8 cellular contexts compared by ENCODE assay signal in genomic region chr17:4946312-4946976, GRCh38. TPM values are rescaled to one million over a fixed set of nuclear protein-coding genes. Genes with fewer than 3 reads are reported as not detected.
DNase-seq lines count a peak whose midpoint lies in the region; ATAC-seq, FAIRE-seq and TF ChIP-seq lines count a peak whose summit lies in the region.

No MANE protein-coding gene starts in this region.

- H3K4me3 ChIP-seq in cardiac muscle cell (peak overlapping the region; percentile 96), astrocyte (ENCODE audit: insufficient read depth, low read depth, low read length) (peak overlapping the region; percentile 82), right lobe of liver (peak overlapping the region; percentile 86 to 100 (median 91)), upper lobe of right lung (peak overlapping the region; percentile 99)

- H3K27me3 Mint-ChIP-seq in astrocyte (ENCODE audit: low read depth, unreplicated experiment): no peaks in the 10 kb centered on the region

- H2AFZ ChIP-seq in astrocyte (ENCODE audit: low read depth, low read length): no peak overlapping the region

- intact Hi-C loops in left ventricle myocardium superior (cut with micrococcal nuclease): no loop called here
- intact Hi-C loops in right lobe of liver (cut with DNase I): no loop called here
- intact Hi-C loops in upper lobe of right lung (cut with DNase I): no loop called here

- no peak for TF ChIP-seq POLR2A in right lobe of liver (IDR thresholded peaks at IDR 0.05)

- H3K4me1 Mint-ChIP-seq in astrocyte (ENCODE audit: low read depth, unreplicated experiment): peaks cover 37% of the 10 kb centered on the region

- peaks cover 22% of the 10 kb centered on the region for H3K36me3 Mint-ChIP-seq in astrocyte (ENCODE audit: low read depth, unreplicated experiment)

- H3K4me1 ChIP-seq in cardiac muscle cell (ENCODE audit: low read depth): peaks cover 19% of the 10 kb centered on the region
- peaks cover 32% of the 10 kb centered on the region for H3K4me1 ChIP-seq in astrocyte (ENCODE audit: insufficient read depth, low read length)
- peaks cover 0 to 39% (median 8%) of the 10 kb centered on the region in 4 donors for H3K4me1 ChIP-seq in right lobe of liver
- peaks cover 64% of the 10 kb centered on the region for H3K4me1 ChIP-seq in upper lobe of right lung

- H3K27me3 ChIP-seq in cardiac muscle cell (no peaks in the 10 kb centered on the region), astrocyte (ENCODE audit: insufficient read depth, low read length) (no peaks in the 10 kb centered on the region), right lobe of liver (no peaks in the 10 kb centered on the region), upper lobe of right lung (no peaks in the 10 kb centered on the region)

- peak overlapping the region; percentile 93 for H3K9ac ChIP-seq in astrocyte (ENCODE audit: low read length)

- peak overlapping the region; percentile 94 for H3K27ac ChIP-seq in cardiac muscle cell
- peak overlapping the region; percentile 27 for H3K27ac ChIP-seq in astrocyte (ENCODE audit: low read depth, low read length)
- H3K27ac ChIP-seq in right lobe of liver: peak overlapping the region in 2 of 3 donors; percentile 97 to 98
- peak overlapping the region; percentile 97 for H3K27ac ChIP-seq in upper lobe of right lung

- WGBS in right lobe of liver (ENCODE audit: insufficient coverage, low coverage, low lambda C conversion rate, missing lambda C conversion rate): 18% methylated on average over 12 of the region's 16 CpGs

- H3K79me2 ChIP-seq in astrocyte (ENCODE audit: insufficient read depth, low read length): peaks cover 69% of the 10 kb centered on the region

- no peaks in the 10 kb centered on the region for H3K9me3 Mint-ChIP-seq in astrocyte (ENCODE audit: unreplicated experiment)

- peaks cover 32% of the 10 kb centered on the region for H3K36me3 ChIP-seq in cardiac muscle cell
- peaks cover 37% of the 10 kb centered on the region for H3K36me3 ChIP-seq in astrocyte (ENCODE audit: insufficient read depth, low read length)
- H3K36me3 ChIP-seq in right lobe of liver: peaks cover 0 to 37% (median 7%) of the 10 kb centered on the region in 4 donors
- peaks cover 49% of the 10 kb centered on the region for H3K36me3 ChIP-seq in upper lobe of right lung

- peak overlapping the region; percentile 98 for H3K4me3 Mint-ChIP-seq in astrocyte (ENCODE audit: unreplicated experiment)

- no peak for TF ChIP-seq CTCF in cardiac muscle cell (IDR thresholded peaks at IDR 0.05; ENCODE audit: low read depth, low read length)
- no peak for TF ChIP-seq CTCF in astrocyte (IDR thresholded peaks at IDR 0.05; ENCODE audit: insufficient read depth, low read depth, low read length)
- TF ChIP-seq CTCF in right lobe of liver (IDR thresholded peaks at IDR 0.05): no peak
- no peak for TF ChIP-seq CTCF in upper lobe of right lung (IDR thresholded peaks at IDR 0.05)

- peak overlapping the region; percentile 99 for H3K4me2 ChIP-seq in astrocyte (ENCODE audit: low read length)

- H3K27ac Mint-ChIP-seq in astrocyte (ENCODE audit: unreplicated experiment): peak overlapping the region; percentile 98

- no peak for ATAC-seq in left ventricle myocardium superior
- no peak for ATAC-seq in right lobe of liver
- no peak for ATAC-seq in upper lobe of right lung

- H3K9me3 ChIP-seq in cardiac muscle cell (ENCODE audit: low read depth): no peaks in the 10 kb centered on the region
- H3K9me3 ChIP-seq in astrocyte (ENCODE audit: insufficient read depth, low read depth, low read length): no peaks in the 10 kb centered on the region
- no peaks in the 10 kb centered on the region for H3K9me3 ChIP-seq in right lobe of liver
- H3K9me3 ChIP-seq in upper lobe of right lung: no peaks in the 10 kb centered on the region

- no peak for FAIRE-seq in astrocyte (lab: Jason Lieb, UNC)

- DNase-seq in cardiac muscle cell (ENCODE audit: low read depth in 1 of 2, low spot score in 1 of 2) (no peak), left ventricle myocardium superior (no peak), astrocyte (ENCODE audit: low read depth) (no peak), right lobe of liver (no peak), upper lobe of right lung (no peak), NCI-H1436 treated with DMSO at 0.1 percent for 48 hours (lab: John Stamatoyannopoulos, UW) (no peak), amniotic stem cell (lab: John Stamatoyannopoulos, UW) (no peak), SHP77 (lab: John Stamatoyannopoulos, UW) (no peak)

- peaks cover 60% of the 10 kb centered on the region for H4K20me1 ChIP-seq in astrocyte (ENCODE audit: insufficient read depth, low read length)

RNA-seq across cellular contexts. Expression of gene PFN1, which starts 1.9 kb away (rescaled TPM):
- total RNA-seq in cardiac muscle cell (1,337 and 2,688 TPM in 2 replicates), left ventricle myocardium superior (193 TPM), astrocyte (1,246 and 1,346 TPM in 2 replicates), right lobe of liver (1,000 to 10,000 TPM in 1 of 6 experiments, 100 to 1,000 TPM in 5; 221 to 1,037 (median 292) TPM), upper lobe of right lung (457 TPM)
- polyA plus RNA-seq in cardiac muscle cell: 1,185 and 1,476 TPM in 2 replicates

RNA-seq across cellular contexts. Expression of gene ENO3, which starts 4.5 kb away (rescaled TPM):
- total RNA-seq in cardiac muscle cell: 595 and 1,068 TPM in 2 replicates
- 955 and 1,853 TPM in 2 replicates for polyA plus RNA-seq in cardiac muscle cell
- total RNA-seq in left ventricle myocardium superior: 670 TPM
- total RNA-seq in astrocyte: 12.7 and 20.4 TPM in 2 replicates
- 10 to 100 TPM; 54.7 to 69.8 (median 58.7) TPM for total RNA-seq in right lobe of liver
- total RNA-seq in upper lobe of right lung: 8.6 TPM

RNA-seq across cellular contexts. Expression of gene RNF167, which starts 6.4 kb away (rescaled TPM):
- total RNA-seq in cardiac muscle cell: 67.4 and 73.4 TPM in 2 replicates
- 71.4 and 77.1 TPM in 2 replicates for polyA plus RNA-seq in cardiac muscle cell
- total RNA-seq in left ventricle myocardium superior: 104 TPM
- 88.0 and 89.7 TPM in 2 replicates for total RNA-seq in astrocyte
- 10 to 100 TPM; 52.1 to 73.5 (median 57.5) TPM for total RNA-seq in right lobe of liver
- total RNA-seq in upper lobe of right lung: 92.9 TPM

RNA-seq across cellular contexts. Expression of gene SLC25A11, which starts 6.6 kb away (rescaled TPM):
- total RNA-seq in cardiac muscle cell (118 and 127 TPM in 2 replicates), left ventricle myocardium superior (246 TPM), astrocyte (36.8 and 43.0 TPM in 2 replicates), right lobe of liver (10 to 100 TPM; 32.6 to 64.2 (median 41.0) TPM), upper lobe of right lung (55.0 TPM)
- polyA plus RNA-seq in cardiac muscle cell: 223 and 229 TPM in 2 replicates

RNA-seq across cellular contexts. Expression of gene GP1BA, which starts 14.4 kb away (rescaled TPM):
- total RNA-seq in cardiac muscle cell (not detected in 2 replicates), left ventricle myocardium superior (not detected), astrocyte (0.09 TPM in 1 of 2 replicates, not detected in the other), right lobe of liver (under 1 TPM in 3 of 6 experiments, not detected in 3; 0.13 to 0.20 (median 0.15) TPM), upper lobe of right lung (0.55 TPM)
- polyA plus RNA-seq in cardiac muscle cell: 0.61 and 0.81 TPM in 2 replicates

Comparison
In these comparisons a context has a peak if more than half of its experiments do, and no peak if none do; other contexts are left out.
1. H3K27ac ChIP-seq: peak in every context shown above with its lines; median percentile 98 in right lobe of liver; 97 in upper lobe of right lung; 94 in cardiac muscle cell; 27 in astrocyte.